ENCODE assay signal across 8 cellular contexts in genomic region chr11:67993821-67994220, GRCh38. TPM values are rescaled to one million over a fixed set of nuclear protein-coding genes. Genes with fewer than 3 reads are reported as not detected.
DNase-seq lines count a peak whose midpoint lies in the region; TF ChIP-seq lines count a peak whose summit lies in the region.
"Not testable (repeated sequence)": the region's sequence is repeated elsewhere in the genome, so short reads cannot be mapped to it uniquely, and the experiment has no call there.

No MANE protein-coding gene starts in this region.

- not testable (repeated sequence) for H2AFZ ChIP-seq in hepatocyte

- not testable (repeated sequence) for H3K79me2 ChIP-seq in hepatocyte

- H4K20me1 ChIP-seq in hepatocyte (ENCODE audit: insufficient read depth, poor library complexity, severe bottlenecking) = not testable (repeated sequence)

- H3K27ac ChIP-seq in RWPE1, hepatocyte: not testable (repeated sequence)

- H3K27ac Mint-ChIP-seq in type B pancreatic cell = not testable (repeated sequence)

- CTCF ChIA-PET in RWPE1 (lab: Yijun Ruan, JAX) = interaction anchor here (0.6 to 1.2 kb wide), 4 partner anchors 17 to 428 kb away, joined by 3 read pairs; no protein-coding TSS in a partner anchor

- not testable (repeated sequence) for H3K4me1 Mint-ChIP-seq in type B pancreatic cell (ENCODE audit: unreplicated experiment)

- H3K4me3 ChIP-seq in cardiac fibroblast (replicated peaks in 1 of 2; ENCODE audit: low read depth in 2 of 2, low read length in 2 of 2); hepatocyte: not testable (repeated sequence)

- DNase-seq in DMS53 treated with DMSO at 0.1 percent for 48 hours (lab: John Stamatoyannopoulos, UW; ENCODE audit: unreplicated experiment) (peak; percentile 91), cardiac fibroblast (ENCODE audit: low read depth in 2 of 2) (peak in 1 of 2 donors; percentile 20), hepatocyte (ENCODE audit: low spot score) (peak; percentile 32), posterior vena cava (ENCODE audit: low spot score) (peak; percentile 79)
- DNase-seq in RWPE1 (ENCODE audit: low spot score); type B pancreatic cell (ENCODE audit: extremely low spot score, unreplicated experiment): not testable (repeated sequence)
- DNase-seq in activated CD8-positive, alpha-beta memory T cell treated with anti-CD3 and anti-CD28 coated beads, Interleukin-2, amount 50 U/mL, for 4 hours = peak; percentile 45

- not testable (repeated sequence) for H3K27me3 ChIP-seq in hepatocyte

- TF ChIP-seq CTCF in LNCAP (IDR thresholded peaks at IDR 0.05) (peak; percentile 57), RWPE1 (conservative IDR thresholded peaks at IDR 0.05; ENCODE audit: low read depth) (peak; percentile 55), cardiac fibroblast (IDR thresholded peaks at IDR 0.05; ENCODE audit: low read depth, low read length) (peak; percentile 50), hepatocyte (IDR thresholded peaks at IDR 0.05; ENCODE audit: poor library complexity) (peak; percentile 55), type B pancreatic cell (conservative IDR thresholded peaks at IDR 0.05) (peak; percentile 77)

- H3K9me3 Mint-ChIP-seq in type B pancreatic cell = not testable (repeated sequence)

- intact Hi-C loops in posterior vena cava (cut with DNase I) = not testable (repeated sequence)

- not testable (repeated sequence) for H3K9me2 ChIP-seq in hepatocyte (replicated peaks; ENCODE audit: insufficient read depth)

- POLR2A ChIA-PET in RWPE1 (lab: Yijun Ruan, JAX; ENCODE audit: low non-redundant PET) = not testable (repeated sequence)

- WGBS in hepatocyte (ENCODE audit: low lambda C conversion rate, missing lambda C conversion rate) = 37% methylated on average over 12 of the region's 12 CpGs

- not testable (repeated sequence) for H3K36me3 ChIP-seq in hepatocyte (replicated peaks; ENCODE audit: insufficient read depth, low read depth)

- peaks cover 40% of the 10 kb centered on the region for H3K27me3 Mint-ChIP-seq in type B pancreatic cell

- not testable (repeated sequence) for H3K36me3 Mint-ChIP-seq in type B pancreatic cell

- not testable (repeated sequence) for H3K4me1 ChIP-seq in hepatocyte (ENCODE audit: insufficient read depth)

- not testable (repeated sequence) for H3K4me3 Mint-ChIP-seq in type B pancreatic cell

- H3K4me2 ChIP-seq in hepatocyte = not testable (repeated sequence)

- H3K9me3 ChIP-seq in hepatocyte (ENCODE audit: low read depth) = not testable (repeated sequence)

RNA-seq across cellular contexts. Expression of gene UNC93B1, which starts 10.1 kb away (rescaled TPM):
- 22.6 and 23.5 TPM in 2 replicates for total RNA-seq in hepatocyte
- 38.0 and 42.9 TPM in 2 replicates for polyA plus RNA-seq in hepatocyte
- 10 to 100 TPM; 15.9 to 28.5 TPM for total RNA-seq in posterior vena cava
- 13.0 and 13.7 TPM in 2 replicates for total RNA-seq in type B pancreatic cell (ENCODE audit: low replicate concordance)

RNA-seq across cellular contexts. Expression of gene ALDH3B1, which starts 16.3 kb away (rescaled TPM):
- total RNA-seq in hepatocyte = 11.7 and 15.4 TPM in 2 replicates
- polyA plus RNA-seq in hepatocyte = 15.7 and 16.9 TPM in 2 replicates
- 10 to 100 TPM; 11.2 to 15.0 TPM for total RNA-seq in posterior vena cava
- total RNA-seq in type B pancreatic cell (ENCODE audit: low replicate concordance) = 0.95 and 1.7 TPM in 2 replicates

RNA-seq across cellular contexts. Expression of gene NDUFS8, which starts 36.7 kb away (rescaled TPM):
- total RNA-seq in hepatocyte (100 and 111 TPM in 2 replicates), posterior vena cava (100 to 1,000 TPM in 1 of 2 donors, 10 to 100 TPM in 1; 95.3 to 101 TPM), type B pancreatic cell (ENCODE audit: low replicate concordance) (153 and 168 TPM in 2 replicates)
- 286 and 287 TPM in 2 replicates for polyA plus RNA-seq in hepatocyte

RNA-seq across cellular contexts. Expression of gene TCIRG1, which starts 45.0 kb away (rescaled TPM):
- total RNA-seq in hepatocyte (61.0 and 77.4 TPM in 2 replicates), posterior vena cava (100 to 1,000 TPM in 1 of 2 donors, 10 to 100 TPM in 1; 80.8 to 105 TPM), type B pancreatic cell (ENCODE audit: low replicate concordance) (37.0 and 49.7 TPM in 2 replicates)
- polyA plus RNA-seq in hepatocyte = 125 and 199 TPM in 2 replicates
